9 cellular contexts compared by ENCODE assay signal in genomic region chr2:126776255-126776654, GRCh38.
A peak's percentile ranks its signal among the peaks of the same experiment; 100 is the strongest.
DNase-seq lines count a peak whose midpoint lies in the region; ATAC-seq and TF ChIP-seq lines count a peak whose summit lies in the region.
"Had no signal": no experiment of that assay in that cellular context is flagged by ENCODE, and none has a peak within 500 bp of the region (broad histone marks: within the 10 kb centered on the region; RNA-seq: fewer than 3 reads in every experiment).

No MANE protein-coding gene starts in this region.

- H3K27ac Mint-ChIP-seq in naive thymus-derived CD8-positive, alpha-beta T cell, result peak overlapping the region; percentile 56 to 95 (median 85)

- no peaks in the 10 kb centered on the region for H4K20me1 ChIP-seq in BLaER1 treated with 17β-estradiol and CSF1 and Interleukin-3, amounts not matched to agents 10 nM and 100 nM

- H3K9me3 ChIP-seq in BLaER1 treated with 17β-estradiol and CSF1 and Interleukin-3, amounts not matched to agents 10 nM and 100 nM (replicated peaks in 1 of 11), result no peaks in the 10 kb centered on the region
- no peaks in the 10 kb centered on the region for H3K9me3 ChIP-seq in HAP-1

- H3K4me3 Mint-ChIP-seq in naive thymus-derived CD8-positive, alpha-beta T cell, result peak overlapping the region; percentile 83 to 95 (median 91)

- H3K4me2 ChIP-seq in BLaER1 treated with 17β-estradiol and CSF1 and Interleukin-3, amounts not matched to agents 10 nM and 100 nM, result peak overlapping the region; percentile 58 to 100 (median 99); a peak in 20 of 22 replicates

- peaks cover 0 to 7% (median 2%) of the 10 kb centered on the region in 5 donors for H3K27me3 Mint-ChIP-seq in naive thymus-derived CD8-positive, alpha-beta T cell

- H3K9ac ChIP-seq in BLaER1 treated with 17β-estradiol and CSF1 and Interleukin-3, amounts not matched to agents 10 nM and 100 nM, result no peak overlapping the region

- H3K4me3 ChIP-seq in BLaER1 treated with 17β-estradiol and CSF1 and Interleukin-3, amounts not matched to agents 10 nM and 100 nM, result peak overlapping the region in 9 of 10 experiments; percentile 64 to 80 (median 73); a peak in 16 of 20 replicates
- peak overlapping the region; percentile 38 for H3K4me3 ChIP-seq in HAP-1
- H3K4me3 ChIP-seq in choroid plexus epithelial cell (ENCODE audit: low read depth, low read length), result peak overlapping the region; percentile 28

- TF ChIP-seq CTCF in choroid plexus epithelial cell (conservative IDR thresholded peaks at IDR 0.05; ENCODE audit: low read depth, low read length), result no peak

- DNase-seq in HAP-1 (ENCODE audit: low spot score in 2 of 2) (no peak), choroid plexus epithelial cell (ENCODE audit: low read depth) (no peak), NCI-H2227 treated with DMSO at 0.1 percent for 48 hours (lab: John Stamatoyannopoulos, UW) (no peak), nucleus accumbens (lab: John Stamatoyannopoulos, UW) (no peak), NCI-H2081 treated with DMSO at 0.1 percent for 48 hours (lab: John Stamatoyannopoulos, UW) (no peak), foreskin melanocyte (no peak)
- DNase-seq in naive thymus-derived CD8-positive, alpha-beta T cell, result peak in 3 of 10 donors; percentile 17 to 40 (median 24)
- DNase-seq: GF-D8 had no signal

- POLR2A ChIA-PET in naive thymus-derived CD8-positive, alpha-beta T cell (lab: Charles Lee), result interaction anchor here (1.1 to 3.1 kb wide), 9 partner anchors 11 to 249 kb away, joined by 3 to 20 read pairs (median 6); no protein-coding TSS in a partner anchor

- H3K4me1 ChIP-seq in BLaER1 treated with 17β-estradiol and CSF1 and Interleukin-3, amounts not matched to agents 10 nM and 100 nM, result peaks cover 0 to 4% (median 0%) of the 10 kb centered on the region in 10 experiments; a peak in 1 of 20 replicates
- H3K4me1 ChIP-seq in HAP-1, result no peaks in the 10 kb centered on the region

- peak in 1 of 2 donors; percentile 5 for ATAC-seq in naive thymus-derived CD8-positive, alpha-beta T cell

- no peak overlapping the region for H3K27ac ChIP-seq in BLaER1 treated with 17β-estradiol and CSF1 and Interleukin-3, amounts not matched to agents 10 nM and 100 nM

- H3K36me3 Mint-ChIP-seq in naive thymus-derived CD8-positive, alpha-beta T cell, result no peaks in the 10 kb centered on the region

- H3K36me3 ChIP-seq in BLaER1 treated with 17β-estradiol and CSF1 and Interleukin-3, amounts not matched to agents 10 nM and 100 nM, result no peaks in the 10 kb centered on the region
- H3K36me3 ChIP-seq in HAP-1 (replicated peaks), result no peaks in the 10 kb centered on the region

- no peaks in the 10 kb centered on the region for H3K27me3 ChIP-seq in BLaER1 treated with 17β-estradiol and CSF1 and Interleukin-3, amounts not matched to agents 10 nM and 100 nM
- H3K27me3 ChIP-seq in HAP-1 (ENCODE audit: low read depth), result 0 out of 2 replicates have a peak, but pooled peaks cover 3% of the 10 kb centered on the region

- H3K4me1 Mint-ChIP-seq in naive thymus-derived CD8-positive, alpha-beta T cell, result peaks cover 18 to 40% (median 29%) of the 10 kb centered on the region in 4 donors

- H3K9me3 Mint-ChIP-seq in naive thymus-derived CD8-positive, alpha-beta T cell, result no peaks in the 10 kb centered on the region

- in situ Hi-C loops in HAP-1 (cut with MboI; ENCODE audit: low sequenced_read_pairs), result loop anchor here (10.0 kb wide), 1 partner anchor 251 kb away; no protein-coding TSS in a partner anchor
